33 cellular contexts compared by ENCODE assay signal in the genomic region with DNA sequence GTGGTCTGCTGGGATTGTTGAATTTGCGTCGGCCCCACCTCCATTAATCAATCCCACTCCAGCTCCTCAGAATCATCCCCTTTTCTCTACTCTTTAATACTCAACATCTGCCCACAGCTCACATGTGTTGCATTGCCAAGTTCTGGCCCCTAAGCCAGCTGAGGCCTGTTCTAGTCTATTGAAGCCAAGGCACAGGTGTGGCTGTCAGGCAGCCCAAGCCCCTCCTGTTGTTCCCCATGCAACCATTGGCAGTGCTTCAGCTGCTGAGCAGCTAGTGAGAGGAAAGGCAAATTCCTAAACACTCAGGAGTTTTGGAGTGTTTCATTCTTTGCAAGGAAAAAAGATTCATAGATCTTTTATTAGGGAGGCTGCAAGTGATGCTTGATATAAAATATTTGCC.
"Had no signal": no experiment of that assay in that cellular context is flagged by ENCODE, and none has a peak within 500 bp of the region (broad histone marks: within the 10 kb centered on the region; RNA-seq: fewer than 3 reads in every experiment).

No MANE protein-coding gene starts in this region.

- H3K4me3 ChIP-seq: ascending aorta, cardiac muscle cell, Peyer's patch had no signal

- H3K36me3 ChIP-seq: ascending aorta, cardiac muscle cell, Peyer's patch, WERI-Rb-1 had no signal

- H3K4me1 ChIP-seq: ascending aorta, Peyer's patch had no signal

- ATAC-seq: activated CD8-positive, alpha-beta T cell treated with anti-CD3 and anti-CD28 coated beads for 36 hours; activated T-cell treated with anti-CD3 and anti-CD28 coated beads, Interleukin-2, amount 50 U/mL, for 72 hours; activated T-helper 17 cell treated with anti-CD3 and anti-CD28 coated beads, Interleukin-2, amount 50 U/mL, for 72 hours; PC-3; Right ventricle myocardium inferior had no signal

- H3K27me3 ChIP-seq: ascending aorta, cardiac muscle cell, Peyer's patch had no signal

- DNase-seq: activated CD4-positive, alpha-beta T cell treated with anti-CD3 and anti-CD28 coated beads, Interleukin-2, amount 10 ng/mL, durations not matched to agents 24 days and 14 days; activated CD4-positive, alpha-beta T cell treated with anti-CD3 and anti-CD28 coated beads, Interleukin-2, amount 50 U/mL, for 4 hours; activated CD8-positive, alpha-beta T cell treated with anti-CD3 and anti-CD28 coated beads for 36 hours; activated effector memory CD4-positive, alpha-beta T cell treated with anti-CD3 and anti-CD28 coated beads, Interleukin-2, amount 50 U/mL, for 16 hours; activated naive CD4-positive, alpha-beta T cell; activated naive CD4-positive, alpha-beta T cell treated with anti-CD3 and anti-CD28 coated beads, Interleukin-2, amount 50 U/mL, for 16 hours; activated naive CD8-positive, alpha-beta T cell treated with anti-CD3 and anti-CD28 coated beads, Interleukin-2, amount 10 ng/mL, durations not matched to agents 7 days and 5 days; activated T-cell treated with anti-CD3 and anti-CD28 coated beads, Interleukin-2, amount 50 U/mL, for 1 hour; activated T-cell treated with anti-CD3 and anti-CD28 coated beads, Interleukin-2, amount 50 U/mL, for 72 hours; amygdala; NCI-H1105; NCI-H1417 treated with DMSO at 0.1 percent for 48 hours; NCI-H187 treated with DMSO at 0.1 percent for 48 hours; NCI-H2081; NCI-H2171 treated with DMSO at 0.1 percent for 48 hours; NCI-H2227 treated with DMSO at 0.1 percent for 48 hours; NCI-H446; NCI-H524; NCI-H69; NCI-H82; NK-92 treated with Interleukin-12 subunit alpha and Interleukin-12 subunit beta, amount 100 ng/mL, for 24 hours; PC-3; Peyer's patch; SIG-M5; SW 1271; T-helper 1 cell; T1000; WERI-Rb-1 had no signal

- H3K27ac ChIP-seq: ascending aorta, cardiac muscle cell, Peyer's patch, RWPE1, WERI-Rb-1 had no signal
